1 cellular context compared by ENCODE assay signal in genomic region chr17:5237541-5238016, GRCh38.
TF ChIP-seq lines count a peak whose summit lies in the region.

No MANE protein-coding gene starts in this region.

TF ChIP-seq in HCT116, 20 proteins besides CTCF, POLR2A, EP300 and RAD21 (continued from another document):
- no peak for TF ChIP-seq REST (IDR thresholded peaks at IDR 0.05; ENCODE audit: low read depth)
- no peak for TF ChIP-seq MAX (IDR thresholded peaks at IDR 0.05)
- no peak for TF ChIP-seq ATF3 (IDR thresholded peaks at IDR 0.05)
- no peak for TF ChIP-seq EZH2phosphoT487 (IDR thresholded peaks at IDR 0.05; ENCODE audit: borderline replicate concordance)
- TF ChIP-seq ZFX (IDR thresholded peaks at IDR 0.05), result no peak
- no peak for TF ChIP-seq POLR2AphosphoS5 (IDR thresholded peaks at IDR 0.05; ENCODE audit: low read depth, low read length)
- TF ChIP-seq EZH2 (IDR thresholded peaks at IDR 0.05), result no peak
- TF ChIP-seq ZNF274 (IDR thresholded peaks at IDR 0.05; ENCODE audit: low read depth, low read length), result no peak
